In the genomic region with DNA sequence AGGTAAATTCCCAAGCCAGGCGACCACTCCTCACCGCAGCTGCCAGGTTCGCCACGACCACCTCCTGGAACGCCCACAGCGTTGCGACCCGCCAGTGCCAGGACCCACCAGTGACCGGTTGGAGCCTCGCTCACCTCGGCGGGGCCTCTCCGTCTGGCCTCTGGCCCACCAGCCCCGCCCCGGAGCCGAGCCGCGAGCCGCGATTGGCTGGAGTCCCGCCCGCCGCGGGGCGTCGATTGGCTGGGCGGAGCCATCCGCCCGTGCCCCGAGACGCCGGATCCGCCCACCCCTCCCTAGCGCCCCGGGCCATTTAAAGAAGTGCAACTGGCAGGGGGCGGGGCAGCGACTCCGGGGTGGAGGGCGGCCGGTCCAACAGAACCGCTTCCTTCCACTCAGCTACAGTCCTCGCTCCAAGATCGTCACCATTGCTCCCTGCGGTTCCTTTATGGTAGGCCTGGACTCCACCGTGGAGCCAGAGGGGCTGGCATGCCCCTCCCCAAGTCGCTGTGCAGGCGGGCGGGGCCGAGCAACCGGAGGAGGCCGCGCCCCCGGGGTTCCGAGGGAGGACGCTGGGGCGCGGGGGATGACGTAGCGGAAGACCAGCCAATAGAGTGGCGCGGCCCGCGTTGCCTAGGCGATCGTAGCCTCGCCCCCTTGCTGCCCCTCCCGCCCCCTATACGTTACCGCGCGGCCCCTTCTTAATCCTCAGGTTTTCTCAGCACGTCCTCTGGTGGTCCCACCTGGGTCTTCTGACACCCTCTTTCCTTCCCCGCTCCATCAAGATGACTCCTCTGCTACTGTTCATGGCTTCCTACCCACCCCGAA, we compare ENCODE assay signal across 8 cellular contexts. TPM values are rescaled to one million over a fixed set of nuclear protein-coding genes. Genes with fewer than 3 reads are reported as not detected.
DNase-seq lines count a peak whose midpoint lies in the region; ATAC-seq and TF ChIP-seq lines count a peak whose summit lies in the region.

TSS of gene SERTAD3 (minus strand) at position 155 of the 825 bp plus-strand sequence. CDS start 2,255 bp downstream, outside the sequence.

- DNase-seq in C1 segment of cervical spinal cord (lab: John Stamatoyannopoulos, UW) (peak; percentile 75 to 100 (median 98)), NCI-H526 (lab: John Stamatoyannopoulos, UW) (peak; percentile 97 to 99), coronary artery (ENCODE audit: low spot score) (peak; percentile 98), left lobe of liver (ENCODE audit: low spot score) (peak; percentile 98)
- peak; percentile 98 for DNase-seq in activated CD4-positive, alpha-beta T cell treated with anti-CD3 and anti-CD28 coated beads for 48 hours
- DNase-seq in stimulated activated CD4-positive, alpha-beta T cell treated with anti-CD3 and anti-CD28 coated beads, Interleukin-2, amount 100 ng/mL, for 4 hours (ENCODE audit: low read depth) = peak; percentile 96

- TF ChIP-seq CTCF in coronary artery (IDR thresholded peaks at IDR 0.05) = no peak

- peak within 1 kb of the TSS; percentile 96 for H3K4me3 ChIP-seq in coronary artery

- ATAC-seq in GM19324 (IDR thresholded peaks at IDR 0.05; ENCODE audit: low FRiP score, unreplicated experiment) (peak; percentile 76), HG03460 (IDR thresholded peaks at IDR 0.05; ENCODE audit: unreplicated experiment) (peak; percentile 61), left lobe of liver (peak; percentile 78)

- H3K27ac ChIP-seq in coronary artery = peak within 1 kb of the TSS; percentile 94 to 100

RNA-seq across cellular contexts. Expression of gene SERTAD3, which starts in this region (rescaled TPM):
- 11.9 TPM for total RNA-seq in left lobe of liver

Comparison
In these comparisons a context has a peak if more than half of its experiments do, and no peak if none do; other contexts are left out.
1. Peak in every context shown above with its lines: DNase-seq, ATAC-seq, H3K4me3 ChIP-seq and H3K27ac ChIP-seq.